In genomic region chr15:76588811-76589747, GRCh38 we compare ENCODE assay signal across 25 cellular contexts.
DNase-seq lines count a peak whose midpoint lies in the region; ATAC-seq and TF ChIP-seq lines count a peak whose summit lies in the region.
"Had no signal": no experiment of that assay in that cellular context is flagged by ENCODE, and none has a peak within 500 bp of the region (broad histone marks: within the 10 kb centered on the region; RNA-seq: fewer than 3 reads in every experiment).

No MANE protein-coding gene starts in this region.

- intact Hi-C loops in mucosa of descending colon (cut with DNase I, micrococcal nuclease): no loop called here

- peak; percentile 100 for ATAC-seq in mucosa of descending colon
- no peak for ATAC-seq in GM21619 (IDR thresholded peaks at IDR 0.05; ENCODE audit: unreplicated experiment)
- ATAC-seq in GM19467 (IDR thresholded peaks at IDR 0.05; ENCODE audit: unreplicated experiment): no peak
- ATAC-seq: heart right ventricle, left cardiac atrium, Panc1 had no signal

- peaks cover 5% of the 10 kb centered on the region for H3K4me1 ChIP-seq in mucosa of descending colon (ENCODE audit: low read depth)
- H3K4me1 ChIP-seq: upper lobe of left lung had no signal

- no peak overlapping the region for H3K4me3 ChIP-seq in mucosa of descending colon
- H3K4me3 ChIP-seq: heart right ventricle, upper lobe of left lung had no signal

- DNase-seq in H4 (ENCODE audit: low spot score): peak; percentile 3
- DNase-seq in NCI-H2171 (lab: John Stamatoyannopoulos, UW): peak; percentile 5
- peak; percentile 34 for DNase-seq in epithelial cell of prostate (ENCODE audit: low read depth, low spot score)
- peak; percentile 69 to 90 (median 76) for DNase-seq in mucosa of descending colon
- DNase-seq in pons (ENCODE audit: low spot score): no peak
- no peak for DNase-seq in GM19240 (ENCODE audit: insufficient read length, low spot score)
- DNase-seq: activated CD4-positive, alpha-beta T cell treated with anti-CD3 and anti-CD28 coated beads, Interleukin-2, amount 50 U/mL, for 4 hours; activated CD8-positive, alpha-beta memory T cell treated with anti-CD3 and anti-CD28 coated beads, Interleukin-2, amount 50 U/mL, for 4 hours; activated naive CD4-positive, alpha-beta T cell treated with anti-CD3 and anti-CD28 coated beads, Interleukin-2, amount 50 U/mL, for 16 hours; amniotic stem cell; brain microvascular endothelial cell; effector CD4-positive, alpha-beta T cell; foreskin fibroblast; HCEC 1CT; heart right ventricle; left cardiac atrium; MV-4-11; naive B cell; NCI-H526 treated with DMSO at 0.1 percent for 48 hours; nucleus accumbens; stimulated activated CD8-positive, alpha-beta memory T cell treated with anti-CD3 and anti-CD28 coated beads, Interleukin-4, amount 100 ng/mL, for 48 hours; upper lobe of left lung had no signal

- no peak for TF ChIP-seq CTCF in mucosa of descending colon (IDR thresholded peaks at IDR 0.05)

- H3K36me3 ChIP-seq in mucosa of descending colon (ENCODE audit: low read depth): no peaks in the 10 kb centered on the region
- H3K36me3 ChIP-seq: brain microvascular endothelial cell had no signal

- H3K27ac ChIP-seq in epithelial cell of prostate: no peak overlapping the region
- H3K27ac ChIP-seq: brain microvascular endothelial cell, heart right ventricle, upper lobe of left lung had no signal

- H3K9me3 ChIP-seq in mucosa of descending colon: no peaks in the 10 kb centered on the region
- H3K9me3 ChIP-seq: upper lobe of left lung had no signal

Comparison
In these comparisons a context has a peak if more than half of its experiments do, and no peak if none do; other contexts are left out.
1. DNase-seq: peak in H4 (single experiment), NCI-H2171 (single experiment), epithelial cell of prostate (single experiment) and mucosa of descending colon (3 of 3); none in pons (single experiment) and GM19240 (single experiment).